In the genomic region with DNA sequence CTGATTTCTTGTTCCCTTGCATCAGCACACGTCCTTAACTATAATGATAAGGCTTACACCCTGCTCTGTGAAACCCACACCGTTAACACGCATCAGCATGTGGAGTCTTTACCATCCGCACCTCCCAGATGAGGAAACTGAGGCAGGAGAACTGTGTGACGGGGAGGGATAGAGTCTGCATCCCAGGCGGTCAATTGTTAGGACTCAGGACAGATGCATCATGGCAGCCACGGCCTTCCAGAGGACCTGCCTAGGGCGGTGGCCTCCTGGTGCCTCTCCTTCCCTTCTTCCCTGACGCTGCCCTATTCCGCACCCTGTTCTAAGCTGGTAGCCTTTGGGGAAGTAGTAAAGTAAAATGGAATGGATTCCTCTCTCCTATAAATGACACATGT, we compare ENCODE assay signal across 4 cellular contexts.
"Had no signal": no experiment of that assay in that cellular context is flagged by ENCODE, and none has a peak within 500 bp of the region (broad histone marks: within the 10 kb centered on the region; RNA-seq: fewer than 3 reads in every experiment).

No MANE protein-coding gene starts in this region.

- DNase-seq: IMR-90 had no signal

- H3K27ac ChIP-seq: HL-60 had no signal

- H3K4me3 ChIP-seq: K562 had no signal

- ATAC-seq: HepG2, K562 had no signal
